In genomic region chr6:122642604-122643003, GRCh38 we compare ENCODE assay signal across 1 cellular context.
TF ChIP-seq lines count a peak whose summit lies in the region.
"Not testable (repeated sequence)": the region's sequence is repeated elsewhere in the genome, so short reads cannot be mapped to it uniquely, and the experiment has no call there.

No MANE protein-coding gene starts in this region.

TF ChIP-seq in HepG2, 621 proteins besides CTCF, POLR2A, EP300 and RAD21:
- 0 out of 2 replicates have a peak, but pooled peaks have one; percentile 2 for TF ChIP-seq CREB1 (IDR thresholded peaks at IDR 0.05)
- TF ChIP-seq CREB1 (CRISPR knock-in tag; IDR thresholded peaks at IDR 0.05), result not testable (repeated sequence)
TF ChIP-seq in HepG2: peak in this region for 1; not testable (repeated sequence) for 620.
